In genomic region chr7:156473476-156474240, GRCh38 we compare ENCODE assay signal across 9 cellular contexts.
DNase-seq lines count a peak whose midpoint lies in the region; ATAC-seq and TF ChIP-seq lines count a peak whose summit lies in the region.
"Had no signal": no experiment of that assay in that cellular context is flagged by ENCODE, and none has a peak within 500 bp of the region (broad histone marks: within the 10 kb centered on the region; RNA-seq: fewer than 3 reads in every experiment).

No MANE protein-coding gene starts in this region.

- no peak overlapping the region for H3K4me3 ChIP-seq in DND-41 (ENCODE audit: low read depth in 1 of 2, low read length in 2 of 2)
- no peak overlapping the region for H3K4me3 ChIP-seq in fibroblast of mammary gland (ENCODE audit: control insufficient read depth, low read depth, low read length)
- H3K4me3 ChIP-seq in parathyroid adenoma (ENCODE audit: low read depth, low read length): no peak overlapping the region

- H3K9ac ChIP-seq in DND-41 (ENCODE audit: low read depth, low read length): no peak overlapping the region
- H3K9ac ChIP-seq in parathyroid adenoma: no peak overlapping the region

- H3K36me3 ChIP-seq in DND-41 (ENCODE audit: insufficient read depth, low read length) (no peaks in the 10 kb centered on the region), parathyroid adenoma (ENCODE audit: control insufficient read depth, insufficient read depth, low read length) (no peaks in the 10 kb centered on the region)

- no peaks in the 10 kb centered on the region for H3K4me1 ChIP-seq in DND-41 (ENCODE audit: insufficient read depth, low read length)
- H3K4me1 ChIP-seq in parathyroid adenoma: no peaks in the 10 kb centered on the region

- DNase-seq in DND-41 (peak; percentile 31), RPMI7951 (ENCODE audit: low read depth) (peak; percentile 15), fibroblast of mammary gland (ENCODE audit: low read depth) (peak; percentile 12), NCI-H226 (no peak)

- no peaks in the 10 kb centered on the region for H4K20me1 ChIP-seq in DND-41 (ENCODE audit: insufficient read depth, low read length)

- H3K4me2 ChIP-seq in DND-41 (ENCODE audit: insufficient read depth, low read length): no peak overlapping the region
- H3K4me2 ChIP-seq in parathyroid adenoma (ENCODE audit: low read length): no peak overlapping the region

- H3K27ac ChIP-seq in DND-41 (ENCODE audit: low read length) (no peak overlapping the region), parathyroid adenoma (no peak overlapping the region)

- no peaks in the 10 kb centered on the region for H3K9me3 ChIP-seq in DND-41 (ENCODE audit: insufficient read depth, low read length, severe bottlenecking)
- H3K9me3 ChIP-seq in parathyroid adenoma (ENCODE audit: control insufficient read depth, low read length): no peaks in the 10 kb centered on the region

- ATAC-seq in DND-41 (ENCODE audit: insufficient read depth, low read depth): peak; percentile 57; the same call in 1 of the 3 replicates
- peak; percentile 36 for ATAC-seq in HG02798 (IDR thresholded peaks at IDR 0.05; ENCODE audit: poor library complexity, unreplicated experiment)
- no peak for ATAC-seq in HG02884 (IDR thresholded peaks at IDR 0.05; ENCODE audit: unreplicated experiment)
- no peak for ATAC-seq in HG02852 (IDR thresholded peaks at IDR 0.05; ENCODE audit: unreplicated experiment)
- ATAC-seq: naive thymus-derived CD8-positive, alpha-beta T cell had no signal

- H3K27me3 ChIP-seq in DND-41 (ENCODE audit: insufficient read depth, low read length, poor library complexity) (peaks cover 13% of the 10 kb centered on the region), parathyroid adenoma (ENCODE audit: control insufficient read depth, insufficient read depth, low read length) (peaks cover 5% of the 10 kb centered on the region)

- TF ChIP-seq CTCF in DND-41 (IDR thresholded peaks at IDR 0.05; ENCODE audit: borderline replicate concordance, extremely low read depth, low read length, poor library complexity, severe bottlenecking) (peak; percentile 79), fibroblast of mammary gland (conservative IDR thresholded peaks at IDR 0.05; ENCODE audit: control insufficient read depth, insufficient read depth, low read depth, low read length) (peak; percentile 49), parathyroid adenoma (IDR thresholded peaks at IDR 0.05) (peak; percentile 69)

- H3K79me2 ChIP-seq in DND-41 (ENCODE audit: insufficient read depth, low read length): no peaks in the 10 kb centered on the region
- H3K79me2 ChIP-seq in parathyroid adenoma: no peaks in the 10 kb centered on the region

- no peak overlapping the region for H2AFZ ChIP-seq in DND-41 (ENCODE audit: low read depth, low read length)
- no peak overlapping the region for H2AFZ ChIP-seq in parathyroid adenoma

Comparison
In these comparisons a context has a peak if more than half of its experiments do, and no peak if none do; other contexts are left out.
1. ATAC-seq: peak in DND-41 (single experiment) and HG02798 (single experiment); none in HG02884 (single experiment) and HG02852 (single experiment).
2. Peak in every context shown above with its lines, with median percentiles within 50 percentile points of each other: CTCF ChIP-seq.